8 cellular contexts compared by ENCODE assay signal in genomic region chr3:160210799-160211221, GRCh38. TPM values are rescaled to one million over a fixed set of nuclear protein-coding genes. Genes with fewer than 3 reads are reported as not detected.
DNase-seq lines count a peak whose midpoint lies in the region; ATAC-seq, FAIRE-seq and TF ChIP-seq lines count a peak whose summit lies in the region.

No MANE protein-coding gene starts in this region.

- no peaks in the 10 kb centered on the region for H4K20me1 ChIP-seq in SK-N-SH (ENCODE audit: insufficient read depth)

- in situ Hi-C loops in transverse colon (cut with MboI; ENCODE audit: low pct_ligation_motif_present in 1 of 4, low pct_unique_long_range_greater_than_20kb in 1 of 4, low sequenced_read_pairs in 3 of 4), result no loop called here

- H3K27ac ChIP-seq in SK-N-SH (ENCODE audit: low read depth in 2 of 2, low read length in 1 of 2) (no peak overlapping the region), transverse colon (no peak overlapping the region)

- POLR2A ChIA-PET in SK-N-SH (lab: Yijun Ruan, JAX), result no interaction called here

- H3K4me3 ChIP-seq in SK-N-SH (ENCODE audit: low read depth in 2 of 2, low read length in 1 of 2), result no peak overlapping the region; a peak in 1 of 4 replicates
- H3K4me3 ChIP-seq in transverse colon, result no peak overlapping the region

- 75% methylated on average over 1 of the region's 1 CpG for WGBS in SK-N-SH (ENCODE audit: low lambda C conversion rate)
- WGBS in transverse colon (ENCODE audit: low coverage in 1 of 2), 2 donors, result 74% methylated on average over 1 of the region's 1 CpG; no CpG with 5 or more reads in 1 of the 2 donors

- DNase-seq in D721Med (ENCODE audit: insufficient read length, low spot score) (no peak), SK-N-SH (no peak), left kidney (ENCODE audit: low read depth, low spot score) (peak; percentile 37), transverse colon (no peak), DMS79 treated with DMSO at 0.1 percent for 48 hours (lab: John Stamatoyannopoulos, UW) (no peak), activated T-cell treated with anti-CD3 and anti-CD28 coated beads for 4 hours (no peak)

- H3K9me3 ChIP-seq in SK-N-SH (no peaks in the 10 kb centered on the region), transverse colon (no peaks in the 10 kb centered on the region)

- TF ChIP-seq EP300 in SK-N-SH (IDR thresholded peaks at IDR 0.05; ENCODE audit: borderline replicate concordance in 1 of 2, low read depth in 1 of 2, low read length in 1 of 2) (no peak), transverse colon (IDR thresholded peaks at IDR 0.05; ENCODE audit: low read depth) (no peak)

- H3K79me2 ChIP-seq in SK-N-SH (ENCODE audit: insufficient read depth), result no peaks in the 10 kb centered on the region

- no peaks in the 10 kb centered on the region for H3K36me3 ChIP-seq in SK-N-SH (replicated peaks in 1 of 2; ENCODE audit: control insufficient read depth in 1 of 2, insufficient read depth in 2 of 2, low read length in 1 of 2)
- no peaks in the 10 kb centered on the region for H3K36me3 ChIP-seq in transverse colon

- peak; percentile 8 for TF ChIP-seq CTCF in D721Med (IDR thresholded peaks at IDR 0.05; ENCODE audit: insufficient read depth, missing control alignments)
- peak; percentile 45 for TF ChIP-seq CTCF in SK-N-SH (IDR thresholded peaks at IDR 0.05)
- TF ChIP-seq CTCF in transverse colon (IDR thresholded peaks at IDR 0.05), result no peak

- no peak for TF ChIP-seq RAD21 in SK-N-SH (IDR thresholded peaks at IDR 0.05; ENCODE audit: low read length)

- no peak overlapping the region for H2AFZ ChIP-seq in SK-N-SH (ENCODE audit: low read depth)

- no peaks in the 10 kb centered on the region for H3F3A ChIP-seq in SK-N-SH (replicated peaks; ENCODE audit: insufficient read depth)

- no peak overlapping the region for H3K9ac ChIP-seq in SK-N-SH

- no peaks in the 10 kb centered on the region for H3K9me2 ChIP-seq in SK-N-SH

- no peak for FAIRE-seq in D721Med (lab: Jason Lieb, UNC)

- CTCF ChIA-PET in SK-N-SH (lab: Yijun Ruan, JAX), result interaction anchor here (0.7 to 2.8 kb wide), 5 partner anchors 15 to 394 kb away, joined by 3 to 9 read pairs (median 4); partner anchors contain the start of gene C3orf80

- ATAC-seq in HG02798 (IDR thresholded peaks at IDR 0.05; ENCODE audit: poor library complexity, unreplicated experiment), result peak; percentile 43
- no peak for ATAC-seq in HG03139 (IDR thresholded peaks at IDR 0.05; ENCODE audit: unreplicated experiment)

- intact Hi-C loops in transverse colon (cut with DNase I; ENCODE audit: low total_unique reads), result no loop called here

- H3K4me2 ChIP-seq in SK-N-SH, result no peak overlapping the region

- H3K27me3 ChIP-seq in SK-N-SH (ENCODE audit: insufficient read depth) (no peaks in the 10 kb centered on the region; the same call in 1 of the 2 replicates), transverse colon (no peaks in the 10 kb centered on the region)

- no peaks in the 10 kb centered on the region for H3K4me1 ChIP-seq in SK-N-SH (ENCODE audit: control insufficient read depth in 1 of 2, insufficient read depth in 2 of 2, low read depth in 1 of 2, low read length in 1 of 2)
- no peaks in the 10 kb centered on the region for H3K4me1 ChIP-seq in transverse colon

- no peak for TF ChIP-seq POLR2A in transverse colon (IDR thresholded peaks at IDR 0.05)

TF ChIP-seq in SK-N-SH, 30 proteins besides CTCF, POLR2A, EP300 and RAD21:
- peak; percentile 56; the same call in 1 of the 2 replicates for TF ChIP-seq FOSL2 (IDR thresholded peaks at IDR 0.05; ENCODE audit: borderline replicate concordance, low read depth)
- no peak for TF ChIP-seq PBX3 (IDR thresholded peaks at IDR 0.05)
- TF ChIP-seq ZBTB33 (IDR thresholded peaks at IDR 0.05; ENCODE audit: borderline replicate concordance, low read depth), result no peak
- no peak for TF ChIP-seq TAF1 (IDR thresholded peaks at IDR 0.05; ENCODE audit: borderline replicate concordance, low read depth, low read length)
- TF ChIP-seq CHD2 (IDR thresholded peaks at IDR 0.05; ENCODE audit: low read length, partially characterized antibody), result no peak
- TF ChIP-seq TCF12 (IDR thresholded peaks at IDR 0.05), result no peak
- no peak for TF ChIP-seq FOXM1 (IDR thresholded peaks at IDR 0.05; ENCODE audit: low read depth)
- peak; percentile 13; the same call in 1 of the 2 replicates for TF ChIP-seq JUND (IDR thresholded peaks at IDR 0.05)
- peak; percentile 28 for TF ChIP-seq SMC3 (IDR thresholded peaks at IDR 0.05; ENCODE audit: low read depth, low read length)

RNA-seq across cellular contexts. Expression of gene C3orf80, which starts 14.4 kb away (rescaled TPM):
- polyA plus RNA-seq in SK-N-SH (2012; rRNA removed), result 0.02 TPM in 1 of 2 replicates, not detected in the other
- 0.01 TPM in 1 of 2 replicates, not detected in the other for polyA plus RNA-seq in SK-N-SH (2012; cell fraction: cytosol; rRNA removed)
- polyA plus RNA-seq in SK-N-SH (2012; cell fraction: nucleus; rRNA removed), result 0.02 and 0.08 TPM in 2 replicates
- 1 to 10 TPM in 3 of 4 donors, under 1 TPM in 1; 0.40 to 3.7 (median 1.8) TPM for total RNA-seq in transverse colon

Comparison
In these comparisons a context has a peak if more than half of its experiments do, and no peak if none do; other contexts are left out.
1. CTCF ChIP-seq: peak in D721Med (single experiment) and SK-N-SH (single experiment); none in transverse colon (0 of 5).